9 cellular contexts compared by ENCODE assay signal in genomic region chr7:28957064-28957821, GRCh38. TPM values are rescaled to one million over a fixed set of nuclear protein-coding genes. Genes with fewer than 3 reads are reported as not detected.
A peak's percentile ranks its signal among the peaks of the same experiment; 100 is the strongest.
DNase-seq lines count a peak whose midpoint lies in the region; ATAC-seq, FAIRE-seq and TF ChIP-seq lines count a peak whose summit lies in the region.
"Had no signal": no experiment of that assay in that cellular context is flagged by ENCODE, and none has a peak within 500 bp of the region (broad histone marks: within the 10 kb centered on the region; RNA-seq: fewer than 3 reads in every experiment).

No MANE protein-coding gene starts in this region.

- POLR2A ChIA-PET in activated B cell treated with CpG ODN at 0.5 μM for 24 hours (lab: Charles Lee) = interaction anchor here (0.6 kb wide), 1 partner anchor 113 kb away, joined by 6 read pairs; no protein-coding TSS in a partner anchor

- ATAC-seq in activated B cell treated with CpG ODN at 0.5 μM for 24 hours (ENCODE audit: low read depth) (no peak), HG03521 (IDR thresholded peaks at IDR 0.05; ENCODE audit: unreplicated experiment) (no peak), GM18868 (IDR thresholded peaks at IDR 0.05; ENCODE audit: unreplicated experiment) (no peak)

- no peaks in the 10 kb centered on the region for H3K36me3 ChIP-seq in neuronal stem cell (replicated peaks in 1 of 2; ENCODE audit: control insufficient read depth in 2 of 2, insufficient read depth in 2 of 2, low read length in 2 of 2)

- no peak overlapping the region for H2BK120ac ChIP-seq in neuronal stem cell (ENCODE audit: low read depth, low read length)

- H3K9me3 ChIP-seq in neuronal stem cell (replicated peaks in 1 of 2; ENCODE audit: control insufficient read depth in 2 of 2, insufficient read depth in 1 of 2, low read depth in 1 of 2, low read length in 2 of 2) = peaks cover 0 to 35% of the 10 kb centered on the region in 2 donors

- H3K36me3 Mint-ChIP-seq in activated B cell treated with CpG ODN at 0.5 μM for 24 hours (ENCODE audit: low read depth) = no peaks in the 10 kb centered on the region

- peak overlapping the region; percentile 79 for H2BK12ac ChIP-seq in neuronal stem cell (ENCODE audit: low read length)

- peak overlapping the region; percentile 46 for H3K4me3 Mint-ChIP-seq in activated B cell treated with CpG ODN at 0.5 μM for 24 hours

- H2AK5ac ChIP-seq in neuronal stem cell (ENCODE audit: low read depth, low read length) = peak overlapping the region; percentile 82

- no peak for TF ChIP-seq CTCF in activated B cell treated with CpG ODN at 0.5 μM for 24 hours (IDR thresholded peaks at IDR 0.05)

- intact Hi-C loops in activated B cell treated with CpG ODN at 0.5 μM for 24 hours (cut with micrococcal nuclease) = loop anchor here (10.0 kb wide), 1 partner anchor 1762 kb away; no protein-coding TSS in a partner anchor

- H4K91ac ChIP-seq in neuronal stem cell (ENCODE audit: low read depth, low read length, poor library complexity) = peak overlapping the region; percentile 38

- peak overlapping the region; percentile 92 for H3K4me2 ChIP-seq in neuronal stem cell (ENCODE audit: insufficient read depth, low read length, poor library complexity, severe bottlenecking)

- no peak overlapping the region for H3K27ac ChIP-seq in neuronal stem cell (replicated peaks; ENCODE audit: low read length)
- H3K27ac ChIP-seq: 22Rv1 had no signal

- peak overlapping the region; percentile 7 to 85 for H3K4me3 ChIP-seq in neuronal stem cell (ENCODE audit: low read length in 2 of 2)

- no peak overlapping the region for H4K8ac ChIP-seq in neuronal stem cell (ENCODE audit: low read depth, low read length)

- peaks cover 47% of the 10 kb centered on the region for H3K27me3 Mint-ChIP-seq in activated B cell treated with CpG ODN at 0.5 μM for 24 hours

- H3K9ac ChIP-seq in neuronal stem cell (ENCODE audit: low read depth, low read length, poor library complexity) = peak overlapping the region; percentile 89

- H3K23ac ChIP-seq in neuronal stem cell (ENCODE audit: low read depth, low read length, poor library complexity) = peak overlapping the region; percentile 96

- H3K9me3 Mint-ChIP-seq in activated B cell treated with CpG ODN at 0.5 μM for 24 hours = no peaks in the 10 kb centered on the region

- peak overlapping the region; percentile 70 for H2BK5ac ChIP-seq in neuronal stem cell (ENCODE audit: low read length)

- H2BK15ac ChIP-seq in neuronal stem cell (ENCODE audit: low read length) = peak overlapping the region; percentile 60

- FAIRE-seq in frontal cortex (lab: Jason Lieb, UNC) = no peak

- no CpG with 5 or more reads among the region's 63 CpGs for WGBS in neuronal stem cell (ENCODE audit: extremely low coverage in 2 of 2, insufficient read length in 2 of 2, insufficient replicate concordance in 1 of 2), 2 donors

- peaks cover 6 to 28% (median 22%) of the 10 kb centered on the region in 3 experiments for H3K27me3 ChIP-seq in neuronal stem cell (ENCODE audit: control insufficient read depth in 3 of 3, insufficient read depth in 3 of 3, low read depth in 1 of 3, low read length in 3 of 3)

- H3K14ac ChIP-seq in neuronal stem cell (ENCODE audit: low read length) = peak overlapping the region; percentile 66

- peaks cover 14% of the 10 kb centered on the region for H3K4me1 Mint-ChIP-seq in activated B cell treated with CpG ODN at 0.5 μM for 24 hours

- peaks cover 5% of the 10 kb centered on the region for H3K79me1 ChIP-seq in neuronal stem cell (ENCODE audit: low read depth, low read length)

- peaks cover 0 to 18% of the 10 kb centered on the region in 2 donors for H3K4me1 ChIP-seq in neuronal stem cell (ENCODE audit: control insufficient read depth in 2 of 2, insufficient read depth in 1 of 2, low read depth in 1 of 2, low read length in 2 of 2)

- H3K27ac Mint-ChIP-seq in activated B cell treated with CpG ODN at 0.5 μM for 24 hours = no peak overlapping the region

- peak overlapping the region; percentile 60 for H3K4ac ChIP-seq in neuronal stem cell (ENCODE audit: low read length)

- CTCF ChIA-PET in activated B cell treated with CpG ODN at 0.5 μM for 24 hours (lab: Charles Lee) = interaction anchor here (0.6 to 1.4 kb wide), 5 partner anchors 9 to 451 kb away, joined by 3 to 7 read pairs (median 3); no protein-coding TSS in a partner anchor

- peak overlapping the region; percentile 80 for H2AFZ ChIP-seq in neuronal stem cell (ENCODE audit: low read length)

- H3K18ac ChIP-seq in neuronal stem cell (ENCODE audit: low read length) = peak overlapping the region; percentile 99

- DNase-seq in DMS53 treated with DMSO at 0.1 percent for 48 hours (lab: John Stamatoyannopoulos, UW; ENCODE audit: unreplicated experiment) = peak; percentile 88
- DNase-seq in DMS53 (lab: John Stamatoyannopoulos, UW) = no peak
- no peak for DNase-seq in activated B cell treated with CpG ODN at 0.5 μM for 24 hours
- DNase-seq in frontal cortex (ENCODE audit: low spot score in 2 of 2) = peak; percentile 20 to 44
- peak; percentile 40 for DNase-seq in neuronal stem cell (ENCODE audit: low spot score)
- DNase-seq in NCI-H446 treated with DMSO at 0.1 percent for 48 hours (lab: John Stamatoyannopoulos, UW) = no peak

RNA-seq across cellular contexts. Expression of gene TRIL, which starts 0.9 kb away (rescaled TPM):
- not detected in 2 replicates for total RNA-seq in activated B cell treated with CpG ODN at 0.5 μM for 24 hours
- total RNA-seq in frontal cortex = 17.5 TPM
- 5.0 TPM for polyA plus RNA-seq in neuronal stem cell (2013, experiment 1 of 2)
- 5.2 TPM for polyA plus RNA-seq in neuronal stem cell (2013, experiment 2 of 2)

Comparison
In these comparisons a context has a peak if more than half of its experiments do, and no peak if none do; other contexts are left out.
1. DNase-seq: peak in DMS53 treated with DMSO at 0.1 percent for 48 hours (single experiment), frontal cortex (2 of 2) and neuronal stem cell (single experiment); none in DMS53 (single experiment), activated B cell treated with CpG ODN at 0.5 μM for 24 hours (single experiment) and NCI-H446 treated with DMSO at 0.1 percent for 48 hours (single experiment).
2. RNA of gene TRIL, which starts 0.9 kb away (total RNA-seq): 17.5 TPM in frontal cortex (single experiment); not detected in activated B cell treated with CpG ODN at 0.5 μM for 24 hours; every median in the first group is over 10 times any median in the second.